ENCODE assay signal across 24 cellular contexts in genomic region chr3:181720281-181720680, GRCh38. TPM values are rescaled to one million over a fixed set of nuclear protein-coding genes. Genes with fewer than 3 reads are reported as not detected.
DNase-seq lines count a peak whose midpoint lies in the region; ATAC-seq and TF ChIP-seq lines count a peak whose summit lies in the region.
"Had no signal": no experiment of that assay in that cellular context is flagged by ENCODE, and none has a peak within 500 bp of the region (broad histone marks: within the 10 kb centered on the region; RNA-seq: fewer than 3 reads in every experiment).

No MANE protein-coding gene starts in this region.

- ATAC-seq in HG03280 (IDR thresholded peaks at IDR 0.05; ENCODE audit: unreplicated experiment), result no peak
- no peak for ATAC-seq in naive thymus-derived CD4-positive, alpha-beta T cell
- ATAC-seq: CD8-positive, alpha-beta T cell; heart left ventricle had no signal

- CTCF ChIA-PET in naive thymus-derived CD4-positive, alpha-beta T cell (lab: Charles Lee), result no interaction called here

- WGBS in stomach, 5 donors, result 10 to 26% (median 11%) methylated on average over 14 to 20 of the region's 20 CpGs

- H3K9me3 Mint-ChIP-seq in naive thymus-derived CD4-positive, alpha-beta T cell, result peaks cover 4 to 96% (median 43%) of the 10 kb centered on the region in 11 donors

- H3K27me3 Mint-ChIP-seq in naive thymus-derived CD4-positive, alpha-beta T cell, result peaks cover 85 to 100% (median 97%) of the 10 kb centered on the region in 5 donors

- H3K27ac ChIP-seq in caudate nucleus (ENCODE audit: low read depth, low read length), result peak overlapping the region; percentile 94
- peak overlapping the region; percentile 32 to 87 (median 71) for H3K27ac ChIP-seq in stomach
- H3K27ac ChIP-seq in naive thymus-derived CD4-positive, alpha-beta T cell (ENCODE audit: low read depth, low read length), result no peak overlapping the region
- H3K27ac ChIP-seq: parathyroid adenoma, PC-9, SJCRH30, testis had no signal

- peaks cover 0 to 25% (median 10%) of the 10 kb centered on the region in 4 donors for H3K4me1 ChIP-seq in stomach
- H3K4me1 ChIP-seq in naive thymus-derived CD4-positive, alpha-beta T cell (ENCODE audit: control insufficient read depth in 2 of 2, insufficient read depth in 2 of 2, low read length in 2 of 2), result no peaks in the 10 kb centered on the region
- H3K4me1 ChIP-seq: parathyroid adenoma, testis had no signal

- intact Hi-C loops in stomach (cut with DNase I; ENCODE audit: low total_unique reads), result no loop called here
- intact Hi-C loops in naive thymus-derived CD4-positive, alpha-beta T cell (cut with micrococcal nuclease), result no loop called here

- no peak for TF ChIP-seq CTCF in stomach (IDR thresholded peaks at IDR 0.05)

- H3K9me3 ChIP-seq in stomach, result no peaks in the 10 kb centered on the region
- peaks cover 0 to 5% (median 0%) of the 10 kb centered on the region in 3 experiments for H3K9me3 ChIP-seq in naive thymus-derived CD4-positive, alpha-beta T cell (ENCODE audit: control insufficient read depth in 2 of 3, low read length in 3 of 3)
- H3K9me3 ChIP-seq: heart left ventricle, SJCRH30, testis had no signal

- H3K4me3 Mint-ChIP-seq in naive thymus-derived CD4-positive, alpha-beta T cell, result no peak overlapping the region
- H3K4me3 Mint-ChIP-seq: CD8-positive, alpha-beta T cell; immature natural killer cell had no signal

- H3K27me3 ChIP-seq in stomach, result peaks cover 10 to 100% (median 70%) of the 10 kb centered on the region in 3 donors
- peaks cover 19 to 59% of the 10 kb centered on the region in 2 donors for H3K27me3 ChIP-seq in naive thymus-derived CD4-positive, alpha-beta T cell (ENCODE audit: control insufficient read depth in 2 of 2, insufficient read depth in 2 of 2, low read length in 2 of 2)
- H3K27me3 ChIP-seq: SJCRH30, testis had no signal

- DNase-seq in NCI-H69 (lab: John Stamatoyannopoulos, UW), result peak; percentile 85
- DNase-seq in caudate nucleus (lab: John Stamatoyannopoulos, UW), result peak in 24 of 61 donors; percentile 22 to 66 (median 42)
- DNase-seq in left kidney (ENCODE audit: low read depth, low spot score), result peak; percentile 15
- peak; percentile 45 for DNase-seq in stomach
- no peak for DNase-seq in HT-29 (ENCODE audit: low spot score)
- DNase-seq in naive thymus-derived CD4-positive, alpha-beta T cell, result no peak
- DNase-seq: activated CD8-positive, alpha-beta memory T cell treated with anti-CD3 and anti-CD28 coated beads, Interleukin-2, amount 50 U/mL, for 48 hours; activated effector memory CD4-positive, alpha-beta T cell treated with Interleukin-2 at 50 U/mL for 16 hours; CD8-positive, alpha-beta T cell; central memory CD4-positive, alpha-beta T cell; DMS79 treated with DMSO at 0.1 percent for 48 hours; effector CD4-positive, alpha-beta T cell; heart left ventricle; immature natural killer cell; NCI-H1417 treated with DMSO at 0.1 percent for 48 hours; NCI-H774; PC-9; SJCRH30; testis had no signal

- no peak for TF ChIP-seq EP300 in stomach (IDR thresholded peaks at IDR 0.05)

- POLR2A ChIA-PET in naive thymus-derived CD4-positive, alpha-beta T cell (lab: Charles Lee), result no interaction called here

- peaks cover 0 to 5% (median 4%) of the 10 kb centered on the region in 7 donors for H3K4me1 Mint-ChIP-seq in naive thymus-derived CD4-positive, alpha-beta T cell
- H3K4me1 Mint-ChIP-seq: immature natural killer cell had no signal

- no peaks in the 10 kb centered on the region for H3K36me3 ChIP-seq in stomach
- H3K36me3 ChIP-seq in naive thymus-derived CD4-positive, alpha-beta T cell (ENCODE audit: control insufficient read depth in 2 of 3, insufficient read depth in 3 of 3, low read length in 3 of 3), result no peaks in the 10 kb centered on the region
- H3K36me3 ChIP-seq: heart left ventricle, SJCRH30 had no signal

- H3K36me3 Mint-ChIP-seq in naive thymus-derived CD4-positive, alpha-beta T cell, result peaks cover 0 to 57% (median 7%) of the 10 kb centered on the region in 5 donors
- H3K36me3 Mint-ChIP-seq: CD8-positive, alpha-beta T cell had no signal

- TF ChIP-seq POLR2A in stomach (IDR thresholded peaks at IDR 0.05), result no peak

- peak overlapping the region in 1 of 4 donors; percentile 15 for H3K4me3 ChIP-seq in stomach
- H3K4me3 ChIP-seq in naive thymus-derived CD4-positive, alpha-beta T cell (ENCODE audit: low read length), result no peak overlapping the region
- H3K4me3 ChIP-seq: heart left ventricle, lung, PC-9, SJCRH30, testis had no signal

- H3K27ac Mint-ChIP-seq in naive thymus-derived CD4-positive, alpha-beta T cell, result no peak overlapping the region
- H3K27ac Mint-ChIP-seq: CD8-positive, alpha-beta T cell; immature natural killer cell had no signal

RNA-seq across cellular contexts. Expression of gene SOX2, which starts 8.6 kb away (rescaled TPM):
- total RNA-seq in stomach, result 10 to 100 TPM in 2 of 5 donors, 1 to 10 TPM in 2, not detected in 1; 4.1 to 16.5 (median 10.6) TPM
- 10 to 100 TPM in 1 of 3 donors, 1 to 10 TPM in 2; 6.1 to 26.9 (median 8.1) TPM for polyA plus RNA-seq in stomach
- not detected in 2 replicates for total RNA-seq in HT-29 (2014; rRNA removed; shearing (Covaris generic))
- total RNA-seq in naive thymus-derived CD4-positive, alpha-beta T cell, result not detected
- polyA plus RNA-seq in naive thymus-derived CD4-positive, alpha-beta T cell, result not detected
- total RNA-seq: CD8-positive, alpha-beta T cell; fibroblast of lung; PC-9; T-helper 1 cell treated with Interleukin-12 subunit alpha and Interleukin-12 subunit beta and Interleukin-4 antibody, amounts not matched to agents 30 ng/mL and 1 ng/mL, for 36 hours had no signal
- polyA plus RNA-seq: fibroblast of lung, immature natural killer cell had no signal

Comparison
In these comparisons a context has a peak if more than half of its experiments do, and no peak if none do; other contexts are left out.
1. DNase-seq: peak in NCI-H69 (single experiment), left kidney (single experiment) and stomach (single experiment); none in HT-29 (single experiment) and naive thymus-derived CD4-positive, alpha-beta T cell (0 of 9).